ENCODE assay signal across 25 cellular contexts in genomic region chr13:22121340-22121739, GRCh38.
DNase-seq lines count a peak whose midpoint lies in the region; ATAC-seq and TF ChIP-seq lines count a peak whose summit lies in the region.
"Had no signal": no experiment of that assay in that cellular context is flagged by ENCODE, and none has a peak within 500 bp of the region (broad histone marks: within the 10 kb centered on the region; RNA-seq: fewer than 3 reads in every experiment).

No MANE protein-coding gene starts in this region.

- TF ChIP-seq CTCF in GM10266 (IDR thresholded peaks at IDR 0.05; ENCODE audit: control insufficient read depth, insufficient read depth, low read depth, missing control alignments) = no peak
- no peak for TF ChIP-seq CTCF in esophagus squamous epithelium (IDR thresholded peaks at IDR 0.05)

- H3K36me3 ChIP-seq in esophagus squamous epithelium (no peaks in the 10 kb centered on the region), Karpas-422 (ENCODE audit: insufficient read depth, low read length) (no peaks in the 10 kb centered on the region)
- H3K36me3 ChIP-seq: BLaER1, colonic mucosa, esophagus muscularis mucosa, gastroesophageal sphincter, vagina, WERI-Rb-1 had no signal

- no peaks in the 10 kb centered on the region for H3K9me2 ChIP-seq in Karpas-422 (replicated peaks; ENCODE audit: insufficient read depth, low read length)

- H3K4me1 ChIP-seq in esophagus squamous epithelium = no peaks in the 10 kb centered on the region
- no peaks in the 10 kb centered on the region for H3K4me1 ChIP-seq in Karpas-422 (ENCODE audit: low read length)
- H3K4me1 ChIP-seq: Caco-2, colonic mucosa, esophagus muscularis mucosa, gastroesophageal sphincter, testis, vagina had no signal

- ATAC-seq in GM19397 (IDR thresholded peaks at IDR 0.05; ENCODE audit: unreplicated experiment) = peak; percentile 51
- ATAC-seq in HG03039 (IDR thresholded peaks at IDR 0.05; ENCODE audit: unreplicated experiment) = peak; percentile 43
- ATAC-seq in T-helper 17 cell = no peak
- ATAC-seq in HG03097 (IDR thresholded peaks at IDR 0.05; ENCODE audit: low FRiP score, unreplicated experiment) = no peak
- ATAC-seq: effector memory CD8-positive, alpha-beta T cell; gastroesophageal sphincter; GM23338 had no signal

- no peak overlapping the region for H3K4me3 ChIP-seq in esophagus squamous epithelium
- no peak overlapping the region for H3K4me3 ChIP-seq in Karpas-422 (ENCODE audit: low read length)
- H3K4me3 ChIP-seq: BLaER1, colonic mucosa, esophagus muscularis mucosa, gastroesophageal sphincter, GM23338, lung, testis, vagina had no signal

- no peaks in the 10 kb centered on the region for H4K20me1 ChIP-seq in Karpas-422 (ENCODE audit: insufficient read depth, low read depth, low read length)
- H4K20me1 ChIP-seq: BLaER1 had no signal

- in situ Hi-C loops in ACHN (cut with HindIII; ENCODE audit: low pct_ligation_motif_present, low pct_unique_long_range_greater_than_20kb, low sequenced_read_pairs) = no loop called here

- H3K36me3 Mint-ChIP-seq in T-helper 17 cell (ENCODE audit: low read depth) = peaks cover 2% of the 10 kb centered on the region
- H3K36me3 Mint-ChIP-seq: brain had no signal

- H3K27me3 Mint-ChIP-seq in T-helper 17 cell = no peaks in the 10 kb centered on the region
- H3K27me3 Mint-ChIP-seq: effector memory CD8-positive, alpha-beta T cell had no signal

- H3K27ac Mint-ChIP-seq in T-helper 17 cell = peak overlapping the region; percentile 8
- H3K27ac Mint-ChIP-seq: brain; effector memory CD8-positive, alpha-beta T cell; GM23338 had no signal

- H3K27me3 ChIP-seq in esophagus squamous epithelium (no peaks in the 10 kb centered on the region), Karpas-422 (ENCODE audit: low read length) (no peaks in the 10 kb centered on the region)
- H3K27me3 ChIP-seq: BLaER1, colonic mucosa, esophagus muscularis mucosa, gastroesophageal sphincter, testis, vagina had no signal

- H3K9me3 ChIP-seq in T-helper 17 cell (ENCODE audit: control insufficient read depth, low read length, poor library complexity, severe bottlenecking) (no peaks in the 10 kb centered on the region), esophagus squamous epithelium (no peaks in the 10 kb centered on the region), Karpas-422 (ENCODE audit: low read length) (no peaks in the 10 kb centered on the region)
- H3K9me3 ChIP-seq: BLaER1, Caco-2, colonic mucosa, esophagus muscularis mucosa, gastroesophageal sphincter, testis, vagina had no signal

- H3K9ac ChIP-seq in Karpas-422 (ENCODE audit: low read length) = no peak overlapping the region
- H3K9ac ChIP-seq: BLaER1 had no signal

- no peak for TF ChIP-seq POLR2A in esophagus squamous epithelium (IDR thresholded peaks at IDR 0.05)

- H3K4me3 Mint-ChIP-seq in T-helper 17 cell = no peak overlapping the region
- H3K4me3 Mint-ChIP-seq: brain; effector memory CD8-positive, alpha-beta T cell; GM23338 had no signal

- no peak overlapping the region for H3K4me2 ChIP-seq in Karpas-422 (ENCODE audit: low read depth, low read length, poor library complexity, severe bottlenecking)
- H3K4me2 ChIP-seq: BLaER1, GM23338 had no signal

- H2AFZ ChIP-seq in Karpas-422 (ENCODE audit: low read length) = no peak overlapping the region
- H2AFZ ChIP-seq: GM23338 had no signal

- intact Hi-C loops in esophagus squamous epithelium (cut with DNase I) = no loop called here

- peaks cover 8% of the 10 kb centered on the region for H3K4me1 Mint-ChIP-seq in T-helper 17 cell
- H3K4me1 Mint-ChIP-seq: brain had no signal

- DNase-seq in GM10266 (ENCODE audit: extremely low spot score) = peak; percentile 10
- DNase-seq in T-helper 17 cell = no peak
- DNase-seq in esophagus squamous epithelium (lab: John Stamatoyannopoulos, UW) = no peak
- no peak for DNase-seq in ACHN
- DNase-seq in Karpas-422 = no peak
- DNase-seq: activated CD4-positive, alpha-beta T cell treated with anti-CD3 and anti-CD28 coated beads, Interleukin-2, amount 50 U/mL, for 4 hours; activated CD8-positive, alpha-beta memory T cell treated with anti-CD3 and anti-CD28 coated beads, Interleukin-2, amount 50 U/mL, for 4 hours; Caco-2; colonic mucosa; effector memory CD8-positive, alpha-beta T cell; Kasumi-1; NCI-H1417; T-helper 2 cell; testis; WERI-Rb-1 had no signal

- H3K27ac ChIP-seq in esophagus squamous epithelium (no peak overlapping the region), Karpas-422 (ENCODE audit: low read length) (no peak overlapping the region)
- H3K27ac ChIP-seq: BLaER1, colonic mucosa, esophagus muscularis mucosa, gastroesophageal sphincter, testis, vagina, WERI-Rb-1 had no signal

- WGBS in esophagus squamous epithelium, 2 donors = 76 to 81% methylated on average over 7 to 8 of the region's 8 CpGs

- no peaks in the 10 kb centered on the region for H3K79me2 ChIP-seq in Karpas-422 (ENCODE audit: low read length)

Comparison
In these comparisons a context has a peak if more than half of its experiments do, and no peak if none do; other contexts are left out.
1. ATAC-seq: peak in GM19397 (single experiment) and HG03039 (single experiment); none in T-helper 17 cell (single experiment) and HG03097 (single experiment).